1 cellular context compared by ENCODE assay signal in genomic region chr1:7117599-7118281, GRCh38.
A peak's percentile ranks its signal among the peaks of the same experiment; 100 is the strongest.
TF ChIP-seq lines count a peak whose summit lies in the region.

No MANE protein-coding gene starts in this region.

TF ChIP-seq in H1, 55 proteins besides CTCF, POLR2A, EP300 and RAD21:
- TF ChIP-seq RXRA (IDR thresholded peaks at IDR 0.05; ENCODE audit: insufficient read depth, low read depth, low read length) (no peak), TAF7 (optimal IDR thresholded peaks at IDR 0.05; ENCODE audit: borderline replicate concordance, low read depth, low read length) (no peak), TAF1 (IDR thresholded peaks at IDR 0.05; ENCODE audit: low read depth, low read length) (no peak), KDM1A (IDR thresholded peaks at IDR 0.05; ENCODE audit: borderline replicate concordance, low read length) (no peak), SRF (IDR thresholded peaks at IDR 0.05; ENCODE audit: low read depth, low read length) (no peak), EGR1 (IDR thresholded peaks at IDR 0.05; ENCODE audit: borderline replicate concordance, low read depth, low read length) (no peak), CHD2 (IDR thresholded peaks at IDR 0.05; ENCODE audit: low read length) (no peak), ATF2 (IDR thresholded peaks at IDR 0.05; ENCODE audit: low read length) (peak; percentile 46; the same call in 1 of the 2 replicates), CREB1 (IDR thresholded peaks at IDR 0.05) (no peak), TCF12 (IDR thresholded peaks at IDR 0.05; ENCODE audit: low read depth, low read length) (no peak), YY1 (IDR thresholded peaks at IDR 0.05; ENCODE audit: low read depth, low read length) (0 out of 2 replicates have a peak, but pooled peaks have one; percentile 7), NANOG (IDR thresholded peaks at IDR 0.05; ENCODE audit: insufficient read depth, low read depth, low read length, poor library complexity, severe bottlenecking) (no peak), BACH1 (IDR thresholded peaks at IDR 0.05; ENCODE audit: low read length) (no peak), SP1 (IDR thresholded peaks at IDR 0.05; ENCODE audit: low read depth, low read length) (no peak), CEBPB (IDR thresholded peaks at IDR 0.05; ENCODE audit: low read depth, low read length) (peak; percentile 86), E2F6 (IDR thresholded peaks at IDR 0.05) (no peak), SUZ12 (IDR thresholded peaks at IDR 0.05; ENCODE audit: low read length) (no peak), SP4 (IDR thresholded peaks at IDR 0.05; ENCODE audit: low read length) (no peak), RBBP5 (IDR thresholded peaks at IDR 0.05; ENCODE audit: borderline replicate concordance, low read depth, low read length) (no peak), CTBP2 (IDR thresholded peaks at IDR 0.05; ENCODE audit: borderline replicate concordance, insufficient read depth, insufficient read length, low read length) (no peak), MAX (IDR thresholded peaks at IDR 0.05) (no peak), HDAC2 (IDR thresholded peaks at IDR 0.05; ENCODE audit: borderline replicate concordance in 1 of 2, low read depth in 2 of 2, low read length in 2 of 2) (no peak)
